ENCODE assay signal across 20 cellular contexts in genomic region chr1:92808353-92808752, GRCh38.
"Had no signal": no experiment of that assay in that cellular context is flagged by ENCODE, and none has a peak within 500 bp of the region (broad histone marks: within the 10 kb centered on the region; RNA-seq: fewer than 3 reads in every experiment).

No MANE protein-coding gene starts in this region.

- H3K9me3 ChIP-seq: body of pancreas, esophagus squamous epithelium, thoracic aorta had no signal

- H3K36me3 ChIP-seq: esophagus squamous epithelium, thoracic aorta had no signal

- ATAC-seq: activated CD4-positive, CD25-positive, alpha-beta regulatory T cell treated with anti-CD3 and anti-CD28 coated beads, Interleukin-2, amount 50 U/mL, for 24 hours; activated CD8-positive, alpha-beta T cell treated with anti-CD3 and anti-CD28 coated beads, Interleukin-2, amount 10 ng/mL, durations not matched to agents 7 days and 5 days; body of pancreas; left lobe of liver; sciatic nerve; stimulated activated effector memory CD8-positive, alpha-beta T cell treated with anti-CD3 and anti-CD28 coated beads, Interleukin-12 subunit alpha, Interleukin-12 subunit beta, amount 100 ng/mL, for 72 hours had no signal

- H3K4me3 ChIP-seq: body of pancreas, coronary artery, esophagus squamous epithelium, hepatocyte, lung, thoracic aorta had no signal

- H2AFZ ChIP-seq: hepatocyte had no signal

- H3K27ac ChIP-seq: body of pancreas, coronary artery, esophagus squamous epithelium, hepatocyte, thoracic aorta had no signal

- H3K79me2 ChIP-seq: hepatocyte had no signal

- DNase-seq: activated CD4-positive, alpha-beta T cell treated with anti-CD3 and anti-CD28 coated beads, Interleukin-2, amount 10 ng/mL, durations not matched to agents 7 days and 5 days; activated CD8-positive, alpha-beta T cell treated with anti-CD3 and anti-CD28 coated beads, Interleukin-2, amount 10 ng/mL, durations not matched to agents 7 days and 5 days; activated naive CD4-positive, alpha-beta T cell treated with Interleukin-2 at 50 U/mL for 16 hours; activated naive CD8-positive, alpha-beta T cell treated with anti-CD3 and anti-CD28 coated beads, Interleukin-2, amount 10 ng/mL, durations not matched to agents 7 days and 5 days; activated T-cell treated with anti-CD3 and anti-CD28 coated beads, Interleukin-2, amount 50 U/mL, for 24 hours; amygdala; body of pancreas; esophagus squamous epithelium; foreskin fibroblast; islet precursor cell; midbrain; stimulated activated CD4-positive, alpha-beta T cell treated with anti-CD3 and anti-CD28 coated beads, Interleukin-4, amount 100 ng/mL, for 24 hours had no signal

- H3K4me2 ChIP-seq: hepatocyte had no signal

- H3K27me3 ChIP-seq: body of pancreas, esophagus squamous epithelium, hepatocyte had no signal
